Comparison of ENCODE assay signal across 1 cellular context in genomic region chr3:112415390-112415789, GRCh38.
TF ChIP-seq lines count a peak whose summit lies in the region.

No MANE protein-coding gene starts in this region.

TF ChIP-seq in H1, 55 proteins besides CTCF, POLR2A, EP300 and RAD21 (continued from another document):
- no peak for TF ChIP-seq CHD7 (IDR thresholded peaks at IDR 0.05; ENCODE audit: insufficient replicate concordance, low read length)
- peak; percentile 23; the same call in 1 of the 2 replicates for TF ChIP-seq POLR2AphosphoS5 (IDR thresholded peaks at IDR 0.05; ENCODE audit: low read depth, low read length)
TF ChIP-seq in H1: peak in this region for 1.
